ENCODE assay signal across 8 cellular contexts in the genomic region with DNA sequence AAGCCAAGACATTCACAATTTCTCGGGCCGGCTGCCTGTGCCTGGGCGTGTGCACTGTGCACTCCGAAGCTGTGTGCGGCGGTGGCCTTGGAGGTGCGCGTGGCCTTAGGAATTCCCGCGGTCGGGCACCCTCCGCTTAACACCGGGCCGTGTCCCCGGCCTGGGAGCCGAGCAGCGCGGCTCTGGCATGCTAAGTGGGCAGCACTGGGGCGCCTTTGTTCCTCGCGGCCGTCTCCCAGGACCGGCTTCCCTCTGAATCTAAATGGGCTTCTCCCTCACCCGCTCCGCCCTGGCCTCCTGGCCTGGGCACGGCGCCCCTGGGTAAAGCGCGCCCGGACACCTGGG. TPM values are rescaled to one million over a fixed set of nuclear protein-coding genes. Genes with fewer than 3 reads are reported as not detected.
A peak's percentile ranks its signal among the peaks of the same experiment; 100 is the strongest.
DNase-seq lines count a peak whose midpoint lies in the region; ATAC-seq, FAIRE-seq and TF ChIP-seq lines count a peak whose summit lies in the region.

No MANE protein-coding gene starts in this region.

- WGBS in psoas muscle, 3 donors: 3 to 8% (median 7%) methylated on average over 25 to 30 of the region's 30 CpGs

- H3K9ac ChIP-seq in ES-I3 (ENCODE audit: low read depth, low read length): peak overlapping the region; percentile 78

- ATAC-seq in left cardiac atrium (peak; percentile 54 to 58), psoas muscle (peak; percentile 57 to 83 (median 77))

- intact Hi-C loops in left cardiac atrium (cut with DNase I) (no loop called here), psoas muscle (cut with DNase I) (loop anchor here in 1 of 2 donors (10.0 kb wide), 1 partner anchor 79 kb away; no protein-coding TSS in a partner anchor)
- intact Hi-C loops in activated naive CD4-positive, alpha-beta T cell treated with anti-CD3 and anti-CD28 coated beads for 36 hours (cut with micrococcal nuclease): no loop called here

- H3K36me3 Mint-ChIP-seq in activated naive CD4-positive, alpha-beta T cell treated with anti-CD3 and anti-CD28 coated beads for 36 hours (ENCODE audit: low read depth): no peaks in the 10 kb centered on the region
- H3K36me3 Mint-ChIP-seq in activated naive CD4-positive, alpha-beta T cell treated with anti-CD3 and anti-CD28 coated beads, Interleukin-2, amount 10 ng/mL, durations not matched to agents 7 days and 5 days: no peaks in the 10 kb centered on the region

- H3K27me3 Mint-ChIP-seq in activated naive CD4-positive, alpha-beta T cell treated with anti-CD3 and anti-CD28 coated beads for 36 hours (ENCODE audit: low read depth): peaks cover 64% of the 10 kb centered on the region
- H3K27me3 Mint-ChIP-seq in activated naive CD4-positive, alpha-beta T cell treated with anti-CD3 and anti-CD28 coated beads, Interleukin-2, amount 10 ng/mL, durations not matched to agents 7 days and 5 days: peaks cover 85% of the 10 kb centered on the region

- peak overlapping the region; percentile 50 for H3K27ac ChIP-seq in psoas muscle

- no peaks in the 10 kb centered on the region for H3K27me3 ChIP-seq in psoas muscle (ENCODE audit: insufficient read depth in 3 of 3, low read length in 2 of 3)

- no peak for TF ChIP-seq CTCF in psoas muscle (IDR thresholded peaks at IDR 0.05)

- peak overlapping the region; percentile 69 for H3K4me3 ChIP-seq in psoas muscle

- H3K9me3 ChIP-seq in ES-I3 (ENCODE audit: control insufficient read depth, insufficient read depth, low read length) (no peaks in the 10 kb centered on the region), psoas muscle (no peaks in the 10 kb centered on the region)

- DNase-seq in SK-N-DZ (ENCODE audit: low spot score): peak; percentile 56
- no peak for DNase-seq in left cardiac atrium
- DNase-seq in psoas muscle: peak in 1 of 2 donors; percentile 65
- DNase-seq in foreskin melanocyte: no peak
- no peak for DNase-seq in RCC 7860 (ENCODE audit: low spot score)
- no peak for DNase-seq in activated naive CD4-positive, alpha-beta T cell treated with anti-CD3 and anti-CD28 coated beads for 36 hours
- no peak for DNase-seq in activated naive CD4-positive, alpha-beta T cell treated with anti-CD3 and anti-CD28 coated beads, Interleukin-2, amount 10 ng/mL, durations not matched to agents 7 days and 5 days

- H3K4me1 Mint-ChIP-seq in activated naive CD4-positive, alpha-beta T cell treated with anti-CD3 and anti-CD28 coated beads for 36 hours (ENCODE audit: low read depth): peaks cover 4% of the 10 kb centered on the region
- H3K4me1 Mint-ChIP-seq in activated naive CD4-positive, alpha-beta T cell treated with anti-CD3 and anti-CD28 coated beads, Interleukin-2, amount 10 ng/mL, durations not matched to agents 7 days and 5 days: peaks cover 4% of the 10 kb centered on the region

- CTCF ChIA-PET in activated naive CD4-positive, alpha-beta T cell treated with anti-CD3 and anti-CD28 coated beads for 36 hours (lab: Charles Lee): no interaction called here
- CTCF ChIA-PET in activated naive CD4-positive, alpha-beta T cell treated with anti-CD3 and anti-CD28 coated beads, Interleukin-2, amount 10 ng/mL, durations not matched to agents 7 days and 5 days (lab: Charles Lee): no interaction called here

- FAIRE-seq in RCC 7860 (lab: Jason Lieb, UNC): no peak

- H3K4me1 ChIP-seq in ES-I3 (ENCODE audit: insufficient read depth, low read length) (no peaks in the 10 kb centered on the region), psoas muscle (peaks cover 11% of the 10 kb centered on the region)

- H3K9me3 Mint-ChIP-seq in activated naive CD4-positive, alpha-beta T cell treated with anti-CD3 and anti-CD28 coated beads for 36 hours: no peaks in the 10 kb centered on the region
- no peaks in the 10 kb centered on the region for H3K9me3 Mint-ChIP-seq in activated naive CD4-positive, alpha-beta T cell treated with anti-CD3 and anti-CD28 coated beads, Interleukin-2, amount 10 ng/mL, durations not matched to agents 7 days and 5 days

- H3K27ac Mint-ChIP-seq in activated naive CD4-positive, alpha-beta T cell treated with anti-CD3 and anti-CD28 coated beads for 36 hours: no peak overlapping the region
- no peak overlapping the region for H3K27ac Mint-ChIP-seq in activated naive CD4-positive, alpha-beta T cell treated with anti-CD3 and anti-CD28 coated beads, Interleukin-2, amount 10 ng/mL, durations not matched to agents 7 days and 5 days

- H3K4me3 Mint-ChIP-seq in activated naive CD4-positive, alpha-beta T cell treated with anti-CD3 and anti-CD28 coated beads for 36 hours: no peak overlapping the region
- no peak overlapping the region for H3K4me3 Mint-ChIP-seq in activated naive CD4-positive, alpha-beta T cell treated with anti-CD3 and anti-CD28 coated beads, Interleukin-2, amount 10 ng/mL, durations not matched to agents 7 days and 5 days

- no peaks in the 10 kb centered on the region; the same call in 1 of the 2 replicates for H3K36me3 ChIP-seq in ES-I3 (ENCODE audit: insufficient read depth, low read length)
- no peaks in the 10 kb centered on the region for H3K36me3 ChIP-seq in psoas muscle (ENCODE audit: insufficient read depth in 1 of 2, low read depth in 1 of 2)

RNA-seq across cellular contexts. Expression of a gene that starts 0.5 kb away (rescaled TPM):
- 22.8 and 22.9 TPM in 2 replicates for polyA plus RNA-seq in SK-N-DZ (2014; cell fraction: cytosol; rRNA removed)
- polyA plus RNA-seq in SK-N-DZ (2014; cell fraction: nucleus; rRNA removed): 14.1 and 16.6 TPM in 2 replicates
- total RNA-seq in left cardiac atrium (1 to 10 TPM; 4.3 to 5.0 TPM), psoas muscle (10 to 100 TPM in 2 of 4 donors, 1 to 10 TPM in 2; 2.7 to 12.2 (median 8.0) TPM)
- 1 to 10 TPM in 2 of 3 donors, under 1 TPM in 1; 0.09 to 4.4 (median 3.8) TPM for polyA plus RNA-seq in psoas muscle
- under 1 TPM in 1 of 2 experiments, not detected in 1; 0.14 TPM for total RNA-seq in activated naive CD4-positive, alpha-beta T cell treated with anti-CD3 and anti-CD28 coated beads for 36 hours
